Comparison of ENCODE assay signal across 8 cellular contexts in the genomic region with DNA sequence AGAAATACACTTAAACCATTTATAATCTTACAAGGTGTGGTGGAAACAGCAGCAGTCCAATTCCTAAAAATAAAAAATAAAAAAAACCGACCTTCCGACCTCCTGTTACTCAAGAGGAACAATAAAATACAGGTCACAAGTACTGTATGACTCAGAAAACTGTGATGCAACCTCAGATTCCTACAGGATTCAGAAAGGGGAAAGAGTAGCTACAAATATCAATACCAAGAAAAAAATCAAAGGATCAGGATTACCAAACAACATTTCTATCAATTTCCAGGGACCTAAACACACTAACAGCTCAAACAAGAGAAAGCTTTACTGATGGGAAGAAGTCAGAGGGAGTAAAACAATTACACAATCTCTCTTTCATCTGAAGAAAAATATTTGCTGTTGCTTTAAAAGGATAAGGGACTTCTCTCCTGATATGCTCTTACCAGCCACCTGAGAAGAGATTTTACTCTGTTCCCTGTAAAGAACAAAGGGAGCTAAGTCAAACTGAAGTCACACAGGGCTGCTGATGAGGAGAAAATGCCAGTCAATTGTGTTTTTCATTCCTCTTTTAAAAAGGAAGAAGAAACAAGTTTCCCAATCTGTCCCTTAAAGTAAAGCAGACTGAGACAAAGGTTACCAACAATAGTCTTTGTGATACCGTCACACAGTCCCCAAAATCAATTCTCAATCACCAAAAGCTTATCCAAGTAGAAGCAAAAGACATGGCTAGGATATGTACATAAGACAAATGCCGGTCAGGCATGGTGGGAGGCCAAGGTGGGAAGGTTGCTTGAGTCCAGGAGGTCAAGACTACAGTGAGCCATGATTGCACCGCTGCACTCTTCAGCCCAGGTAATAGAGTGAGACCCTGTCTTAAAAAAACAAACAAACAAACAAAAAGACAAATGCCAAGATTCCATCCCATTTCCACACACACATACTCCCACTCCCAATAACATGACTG. TPM values are rescaled to one million over a fixed set of nuclear protein-coding genes. Genes with fewer than 3 reads are reported as not detected.
DNase-seq lines count a peak whose midpoint lies in the region; ATAC-seq, FAIRE-seq and TF ChIP-seq lines count a peak whose summit lies in the region.

No MANE protein-coding gene starts in this region.

- TF ChIP-seq POLR2A in tibial nerve (IDR thresholded peaks at IDR 0.05) = no peak

- intact Hi-C loops in kidney (cut with DNase I) = no loop called here

- peak; percentile 30 for FAIRE-seq in kidney (lab: Jason Lieb, UNC)

- no peak for TF ChIP-seq CTCF in AG10803 (conservative IDR thresholded peaks at IDR 0.05; ENCODE audit: low read length)
- TF ChIP-seq CTCF in kidney (IDR thresholded peaks at IDR 0.05; ENCODE audit: borderline replicate concordance, extremely low read depth, insufficient read depth) = no peak
- no peak for TF ChIP-seq CTCF in tibial nerve (IDR thresholded peaks at IDR 0.05)

- H3K4me1 ChIP-seq in HUES48 (ENCODE audit: control insufficient read depth, insufficient read depth, low read length) (peaks cover 24% of the 10 kb centered on the region), kidney (ENCODE audit: control insufficient read depth in 1 of 2, insufficient read depth in 1 of 2, low read depth in 1 of 2, low read length in 2 of 2) (peaks cover 16 to 24% of the 10 kb centered on the region in 2 donors), tibial nerve (peaks cover 0 to 58% (median 26%) of the 10 kb centered on the region in 4 donors)

- peak overlapping the region; percentile 29; the same call in 1 of the 2 replicates for H3K9ac ChIP-seq in HUES48 (ENCODE audit: low read depth, low read length)
- peak overlapping the region in 1 of 2 donors; percentile 34 for H3K9ac ChIP-seq in kidney (ENCODE audit: low read length in 2 of 2)

- H3K27me3 ChIP-seq in HUES48 (ENCODE audit: control insufficient read depth, insufficient read depth, low read length) = no peaks in the 10 kb centered on the region
- no peaks in the 10 kb centered on the region for H3K27me3 ChIP-seq in tibial nerve

- ATAC-seq in HG03457 (IDR thresholded peaks at IDR 0.05; ENCODE audit: unreplicated experiment) = no peak

- peak overlapping the region; percentile 95 for H3K27ac ChIP-seq in HUES48 (ENCODE audit: low read depth, low read length)
- peak overlapping the region; percentile 63 to 89 for H3K27ac ChIP-seq in kidney (ENCODE audit: low read depth in 2 of 2, low read length in 2 of 2)
- H3K27ac ChIP-seq in tibial nerve = peak overlapping the region; percentile 55 to 85 (median 72)

- no peak overlapping the region for H3K4me3 ChIP-seq in AG10803 (ENCODE audit: low read length)
- no peak overlapping the region for H3K4me3 ChIP-seq in HUES48 (ENCODE audit: low read depth, low read length)
- H3K4me3 ChIP-seq in kidney (ENCODE audit: low read length in 2 of 2) = no peak overlapping the region
- no peak overlapping the region for H3K4me3 ChIP-seq in tibial nerve

- H3K9me3 ChIP-seq in HUES48 (ENCODE audit: control insufficient read depth, insufficient read depth, low read length) = no peaks in the 10 kb centered on the region
- H3K9me3 ChIP-seq in kidney (ENCODE audit: control insufficient read depth in 1 of 2, low read length in 2 of 2) = no peaks in the 10 kb centered on the region
- H3K9me3 ChIP-seq in tibial nerve = no peaks in the 10 kb centered on the region

- peak; percentile 57 to 87 for TF ChIP-seq EP300 in tibial nerve (IDR thresholded peaks at IDR 0.05)

- peak; percentile 82 for DNase-seq in AG10803 (ENCODE audit: low read depth)
- peak; percentile 74 for DNase-seq in astrocyte of the hippocampus (ENCODE audit: low read depth, low spot score)
- no peak for DNase-seq in kidney
- peak in 1 of 2 donors; percentile 55 for DNase-seq in tibial nerve (ENCODE audit: low spot score in 2 of 2)
- DNase-seq in COR-L47 (lab: John Stamatoyannopoulos, UW) = no peak
- no peak for DNase-seq in GM19240 (ENCODE audit: insufficient read length, low spot score)

- 55 to 58% methylated on average over 5 of the region's 5 CpGs for WGBS in tibial nerve, 2 donors

- no peaks in the 10 kb centered on the region for H3K36me3 ChIP-seq in HUES48 (ENCODE audit: control insufficient read depth, insufficient read depth, low read length)
- H3K36me3 ChIP-seq in kidney (ENCODE audit: control insufficient read depth in 1 of 2, insufficient read depth in 2 of 2, low read length in 2 of 2) = no peaks in the 10 kb centered on the region
- H3K36me3 ChIP-seq in tibial nerve = no peaks in the 10 kb centered on the region

RNA-seq across cellular contexts. Expression of a gene that starts 39.3 kb away (rescaled TPM):
- total RNA-seq in kidney (32.6 TPM), tibial nerve (10 to 100 TPM; 31.0 to 43.7 (median 35.8) TPM)
- polyA plus RNA-seq in kidney (ENCODE audit: insufficient read depth, low read depth, low replicate concordance) = 8.0 TPM

Comparison
In these comparisons a context has a peak if more than half of its experiments do, and no peak if none do; other contexts are left out.
1. DNase-seq: peak in AG10803 (single experiment) and astrocyte of the hippocampus (single experiment); none in kidney (single experiment), COR-L47 (single experiment) and GM19240 (single experiment).
2. Peak in every context shown above with its lines, with median percentiles within 50 percentile points of each other: H3K27ac ChIP-seq.